8 cellular contexts compared by ENCODE assay signal in genomic region chr5:141001854-141002666, GRCh38. TPM values are rescaled to one million over a fixed set of nuclear protein-coding genes. Genes with fewer than 3 reads are reported as not detected.
A peak's percentile ranks its signal among the peaks of the same experiment; 100 is the strongest.
DNase-seq lines count a peak whose midpoint lies in the region; TF ChIP-seq lines count a peak whose summit lies in the region.

No MANE protein-coding gene starts in this region.

- H3K4me1 ChIP-seq in tibial nerve = peaks cover 0 to 14% (median 2%) of the 10 kb centered on the region in 4 donors

- H3K4me3 ChIP-seq in tibial nerve = peak overlapping the region; percentile 4 to 30 (median 8)

- H3K27me3 ChIP-seq in tibial nerve = no peaks in the 10 kb centered on the region

- TF ChIP-seq CTCF in VCaP (conservative IDR thresholded peaks at IDR 0.05) = no peak
- no peak for TF ChIP-seq CTCF in tibial nerve (IDR thresholded peaks at IDR 0.05)

- no peak for TF ChIP-seq EP300 in tibial nerve (IDR thresholded peaks at IDR 0.05)

- no peak for TF ChIP-seq POLR2A in tibial nerve (IDR thresholded peaks at IDR 0.05)

- no peaks in the 10 kb centered on the region for H3K9me3 ChIP-seq in tibial nerve

- peak overlapping the region; percentile 85 for H3K27ac ChIP-seq in VCaP
- no peak overlapping the region for H3K27ac ChIP-seq in tibial nerve

- 3% methylated on average over 19 of the region's 19 CpGs for whole genome bisulfite sequencing in tibial nerve, 2 donors

- no peaks in the 10 kb centered on the region for H3K36me3 ChIP-seq in tibial nerve

- peak; percentile 19 for DNase-seq in NCI-H2029 treated with DMSO at 0.1 percent for 48 hours (lab: John Stamatoyannopoulos, UW)
- DNase-seq in NCI-H2029 (lab: John Stamatoyannopoulos, UW) = no peak
- peak; percentile 78 for DNase-seq in iPS-NIHi7 (ENCODE audit: extremely low spot score)
- no peak for DNase-seq in tibial nerve (ENCODE audit: low spot score in 2 of 2)
- no peak for DNase-seq in amniotic stem cell (lab: John Stamatoyannopoulos, UW)
- no peak for DNase-seq in HUDEP-2 (lab: John Stamatoyannopoulos, UW; ENCODE audit: unreplicated experiment in 76 of 76)
- DNase-seq in activated CD4-positive, CD25-positive, alpha-beta regulatory T cell (lab: John Stamatoyannopoulos, UW) = no peak

RNA-seq across cellular contexts. Expression of gene PCDHAC2, which starts 35.8 kb away (rescaled TPM):
- total RNA-seq in tibial nerve = 1 to 10 TPM in 3 of 4 donors, under 1 TPM in 1; 0.78 to 4.2 (median 2.5) TPM

RNA-seq across cellular contexts. Expression of gene PCDHB1, which starts 49.1 kb away (rescaled TPM):
- under 1 TPM in 1 of 4 donors, not detected in 3; 0.21 TPM for total RNA-seq in tibial nerve

Comparison
In these comparisons a context has a peak if more than half of its experiments do, and no peak if none do; other contexts are left out.
1. DNase-seq: peak in NCI-H2029 treated with DMSO at 0.1 percent for 48 hours (single experiment) and iPS-NIHi7 (single experiment); none in NCI-H2029 (single experiment), tibial nerve (0 of 2), amniotic stem cell (single experiment), HUDEP-2 (0 of 76) and activated CD4-positive, CD25-positive, alpha-beta regulatory T cell (0 of 4).